Comparison of ENCODE assay signal across 22 cellular contexts in the genomic region with DNA sequence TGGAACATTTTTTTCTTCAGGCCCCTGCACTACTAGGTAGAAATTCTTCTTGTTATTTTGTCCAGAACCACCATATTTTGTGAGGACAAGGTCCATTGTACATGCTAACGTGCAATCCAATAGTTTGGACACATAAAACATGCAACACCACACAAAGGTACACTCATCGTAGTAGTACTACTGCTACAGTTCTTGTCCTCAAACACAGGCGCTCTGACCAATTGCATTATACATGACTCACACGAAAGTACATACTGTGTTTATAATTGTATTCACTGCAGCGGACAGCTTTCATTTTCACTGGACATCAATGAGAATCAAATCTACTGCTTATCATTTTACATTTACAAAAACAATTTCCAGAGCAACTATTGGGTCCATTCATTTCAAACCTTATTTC. TPM values are rescaled to one million over a fixed set of nuclear protein-coding genes. Genes with fewer than 3 reads are reported as not detected.
"Had no signal": no experiment of that assay in that cellular context is flagged by ENCODE, and none has a peak within 500 bp of the region (broad histone marks: within the 10 kb centered on the region; RNA-seq: fewer than 3 reads in every experiment).

No MANE protein-coding gene starts in this region.

- H3K36me3 ChIP-seq: colonic mucosa, left lung, tibial nerve had no signal

- H3K27me3 ChIP-seq: colonic mucosa, left lung, tibial nerve had no signal

- H3K4me3 ChIP-seq: colonic mucosa, left lung, tibial nerve had no signal

- H3K9me3 ChIP-seq: colonic mucosa, left lung, tibial nerve had no signal

- DNase-seq: activated CD4-positive, alpha-beta T cell treated with anti-CD3 and anti-CD28 coated beads, Interleukin-2, amount 50 U/mL, for 1 hour; activated gamma-delta T cell treated with Interleukin-2 at 50 U/mL for 16 hours; amniotic stem cell; central memory CD4-positive, alpha-beta T cell; colonic mucosa; endodermal cell; foreskin melanocyte; glutamatergic neuron; hippocampal formation; kidney; left lung; mammary epithelial cell; stimulated activated CD4-positive, alpha-beta T cell treated with anti-CD3 and anti-CD28 coated beads, Interleukin-2, amount 100 ng/mL, for 24 hours; stimulated activated naive CD4-positive, alpha-beta T cell treated with Interleukin-2 at 50 U/mL for 16 hours; substantia nigra had no signal

- H3K4me1 ChIP-seq: colonic mucosa, left lung, tibial nerve had no signal

- H3K27ac ChIP-seq: colonic mucosa, epithelial cell of prostate, left lung, tibial nerve had no signal

RNA-seq across cellular contexts. Expression of a gene that starts 15.3 kb away (rescaled TPM):
- total RNA-seq: activated CD8-positive, alpha-beta memory T cell treated with anti-CD3 and anti-CD28 coated beads for 36 hours; colonic mucosa; fibroblast of lung; left lung; mammary epithelial cell; myocyte; osteoblast; tibial nerve had no signal
- polyA plus RNA-seq: fibroblast of lung, mammary epithelial cell, neural cell had no signal
